10 cellular contexts compared by ENCODE assay signal in genomic region chr6:44122821-44123220, GRCh38. TPM values are rescaled to one million over a fixed set of nuclear protein-coding genes. Genes with fewer than 3 reads are reported as not detected.
DNase-seq lines count a peak whose midpoint lies in the region; ATAC-seq, FAIRE-seq and TF ChIP-seq lines count a peak whose summit lies in the region.
"Had no signal": no experiment of that assay in that cellular context is flagged by ENCODE, and none has a peak within 500 bp of the region (broad histone marks: within the 10 kb centered on the region; RNA-seq: fewer than 3 reads in every experiment).

No MANE protein-coding gene starts in this region.

- ATAC-seq in SK-N-SH treated with all-trans-retinoic acid at 6 μM for 48 hours, result no peak
- ATAC-seq in T-cell (replicated peaks in 1 of 4), result no peak
- no peak for ATAC-seq in GM18517 (IDR thresholded peaks at IDR 0.05; ENCODE audit: unreplicated experiment)

- H3K27ac ChIP-seq in SK-N-SH (ENCODE audit: low read depth in 2 of 2, low read length in 1 of 2) (peak overlapping the region in 1 of 2 experiments; percentile 21; a peak in 1 of 4 replicates), small intestine (ENCODE audit: low read depth in 1 of 2, low read length in 1 of 2) (no peak overlapping the region)

- TF ChIP-seq EP300 in SK-N-SH (IDR thresholded peaks at IDR 0.05; ENCODE audit: borderline replicate concordance in 1 of 2, low read depth in 1 of 2, low read length in 1 of 2), result no peak

- peaks cover 13% of the 10 kb centered on the region for H3F3A ChIP-seq in SK-N-SH (replicated peaks; ENCODE audit: insufficient read depth)

- peak overlapping the region; percentile 73 to 80 for H3K27ac Mint-ChIP-seq in T-cell

- H3K27me3 Mint-ChIP-seq in T-cell, result no peaks in the 10 kb centered on the region

- H3K4me2 ChIP-seq in SK-N-SH, result peak overlapping the region; percentile 93; the same call in 1 of the 2 replicates

- H3K9me3 ChIP-seq in SK-N-SH (no peaks in the 10 kb centered on the region), small intestine (ENCODE audit: control insufficient read depth, low read depth) (no peaks in the 10 kb centered on the region)

- no peak for DNase-seq in SK-N-SH
- peak in 1 of 34 experiments; percentile 14 for DNase-seq in T-cell
- DNase-seq in fibroblast of mammary gland (ENCODE audit: low read depth), result peak; percentile 44
- peak; percentile 20 for DNase-seq in small intestine
- no peak for DNase-seq in amygdala (lab: John Stamatoyannopoulos, UW)
- no peak for DNase-seq in NK-92 (lab: John Stamatoyannopoulos, UW; ENCODE audit: unreplicated experiment)
- DNase-seq: NCI-H1105 treated with DMSO at 0.1 percent for 48 hours had no signal

- no peak for TF ChIP-seq RAD21 in SK-N-SH (IDR thresholded peaks at IDR 0.05; ENCODE audit: low read length)

- peaks cover 2% of the 10 kb centered on the region for H3K36me3 Mint-ChIP-seq in T-cell

- POLR2A ChIA-PET in SK-N-SH (lab: Yijun Ruan, JAX), result no interaction called here
- POLR2A ChIA-PET in T-cell (lab: Charles Lee), result interaction anchor here (0.9 to 1.1 kb wide), 2 partner anchors 9 to 28 kb away, joined by 4 read pairs; no protein-coding TSS in a partner anchor

- peaks cover 96% of the 10 kb centered on the region for H3K79me2 ChIP-seq in SK-N-SH (ENCODE audit: insufficient read depth)

- FAIRE-seq in small intestine (lab: Jason Lieb, UNC), result no peak
- FAIRE-seq: A204.1 had no signal

- H2AFZ ChIP-seq in SK-N-SH (ENCODE audit: low read depth), result no peak overlapping the region

- peaks cover 22 to 44% of the 10 kb centered on the region in 2 experiments; a peak in 3 of 4 replicates for H3K4me1 ChIP-seq in SK-N-SH (ENCODE audit: control insufficient read depth in 1 of 2, insufficient read depth in 2 of 2, low read depth in 1 of 2, low read length in 1 of 2)
- peaks cover 9 to 17% of the 10 kb centered on the region in 2 donors for H3K4me1 ChIP-seq in small intestine (ENCODE audit: control insufficient read depth in 2 of 2, insufficient read depth in 1 of 2, low read depth in 1 of 2, low read length in 1 of 2)

- H3K4me3 Mint-ChIP-seq in T-cell, result peak overlapping the region; percentile 18 to 97 (median 45)

- TF ChIP-seq CTCF in SK-N-SH (IDR thresholded peaks at IDR 0.05), result no peak
- no peak for TF ChIP-seq CTCF in fibroblast of mammary gland (conservative IDR thresholded peaks at IDR 0.05; ENCODE audit: control insufficient read depth, insufficient read depth, low read depth, low read length)

- peaks cover 78 to 80% (median 79%) of the 10 kb centered on the region in 3 donors for H3K4me1 Mint-ChIP-seq in T-cell

- no peaks in the 10 kb centered on the region for H3K9me3 Mint-ChIP-seq in T-cell

- WGBS in SK-N-SH (ENCODE audit: low lambda C conversion rate), result 100% methylated on average over 1 of the region's 1 CpG
- WGBS in small intestine, 3 donors, result 9 to 18% (median 11%) methylated on average over 1 of the region's 1 CpG

- H4K20me1 ChIP-seq in SK-N-SH (ENCODE audit: insufficient read depth), result peaks cover 71% of the 10 kb centered on the region

- H3K36me3 ChIP-seq in SK-N-SH (replicated peaks in 1 of 2; ENCODE audit: control insufficient read depth in 1 of 2, insufficient read depth in 2 of 2, low read length in 1 of 2), result peaks cover 6% of the 10 kb centered on the region in 2 experiments
- H3K36me3 ChIP-seq in small intestine (ENCODE audit: control insufficient read depth in 2 of 2, insufficient read depth in 2 of 2, low read length in 2 of 2), result no peaks in the 10 kb centered on the region

- H3K27me3 ChIP-seq in SK-N-SH (ENCODE audit: insufficient read depth) (no peaks in the 10 kb centered on the region), small intestine (ENCODE audit: control insufficient read depth in 2 of 2, insufficient read depth in 2 of 2, low read length in 2 of 2) (no peaks in the 10 kb centered on the region)

- H3K9me2 ChIP-seq in SK-N-SH, result no peaks in the 10 kb centered on the region

- H3K9ac ChIP-seq in SK-N-SH, result no peak overlapping the region

- CTCF ChIA-PET in SK-N-SH (lab: Yijun Ruan, JAX), result interaction anchor here (0.8 to 1.9 kb wide), 5 partner anchors 9 to 112 kb away, joined by 4 to 8 read pairs (median 5); no protein-coding TSS in a partner anchor
- CTCF ChIA-PET in T-cell (lab: Charles Lee), result no interaction called here

- H3K4me3 ChIP-seq in SK-N-SH (ENCODE audit: low read depth in 2 of 2, low read length in 1 of 2) (no peak overlapping the region; a peak in 1 of 4 replicates), fibroblast of mammary gland (ENCODE audit: control insufficient read depth, low read depth, low read length) (no peak overlapping the region), small intestine (ENCODE audit: low read depth in 1 of 2, low read length in 2 of 2) (no peak overlapping the region)

TF ChIP-seq in SK-N-SH, 30 proteins besides CTCF, POLR2A, EP300 and RAD21 (continues in another document):
- TF ChIP-seq USF1 (IDR thresholded peaks at IDR 0.05; ENCODE audit: borderline replicate concordance, low read depth), result no peak
- TF ChIP-seq MAX (IDR thresholded peaks at IDR 0.05; ENCODE audit: low read depth), result no peak
- TF ChIP-seq YY1 (IDR thresholded peaks at IDR 0.05; ENCODE audit: low read depth), result no peak
- no peak for TF ChIP-seq FOXM1 (IDR thresholded peaks at IDR 0.05; ENCODE audit: low read depth)
- TF ChIP-seq JUND (IDR thresholded peaks at IDR 0.05), result no peak
- no peak for TF ChIP-seq USF2 (IDR thresholded peaks at IDR 0.05; ENCODE audit: borderline replicate concordance, low read depth, low read length)
- no peak for TF ChIP-seq RXRA (IDR thresholded peaks at IDR 0.05; ENCODE audit: borderline replicate concordance, low read depth)
- no peak for TF ChIP-seq GATA2 (CRISPR knock-in tag; IDR thresholded peaks at IDR 0.05)
- TF ChIP-seq TCF12 (IDR thresholded peaks at IDR 0.05), result no peak

TF ChIP-seq in SK-N-SH treated with all-trans-retinoic acid at 6 μM for 48 hours, 23 proteins besides CTCF, POLR2A, EP300 and RAD21:
- TF ChIP-seq ISL1 (CRISPR knock-in tag; IDR thresholded peaks at IDR 0.05) (no peak), RARB (CRISPR knock-in tag; IDR thresholded peaks at IDR 0.05) (no peak), CREB5 (CRISPR knock-in tag; IDR thresholded peaks at IDR 0.05; ENCODE audit: low read depth) (no peak), ZNF70 (CRISPR knock-in tag; IDR thresholded peaks at IDR 0.05) (no peak), ZFP3 (CRISPR knock-in tag; IDR thresholded peaks at IDR 0.05) (no peak)

RNA-seq across cellular contexts. Expression of gene MRPL14, which starts 4.4 kb away (rescaled TPM):
- polyA plus RNA-seq in SK-N-SH (2012; rRNA removed) (92.4 and 97.0 TPM in 2 replicates), small intestine (100 to 1,000 TPM in 2 of 3 donors, 10 to 100 TPM in 1; 87.1 to 116 (median 105) TPM)
- polyA plus RNA-seq in SK-N-SH (2012; cell fraction: cytosol; rRNA removed), result 72.1 and 86.3 TPM in 2 replicates
- 39.4 and 45.0 TPM in 2 replicates for polyA plus RNA-seq in SK-N-SH (2012; cell fraction: nucleus; rRNA removed)
- 10 to 100 TPM; 12.0 to 24.2 (median 22.3) TPM for total RNA-seq in T-cell

RNA-seq across cellular contexts. Expression of gene TMEM63B, which starts 4.5 kb away (rescaled TPM):
- polyA plus RNA-seq in SK-N-SH (2012; rRNA removed), result 52.7 and 63.2 TPM in 2 replicates
- polyA plus RNA-seq in SK-N-SH (2012; cell fraction: cytosol; rRNA removed), result 26.9 and 37.6 TPM in 2 replicates
- polyA plus RNA-seq in SK-N-SH (2012; cell fraction: nucleus; rRNA removed), result 97.6 and 129 TPM in 2 replicates
- 10 to 100 TPM; 16.6 to 21.1 (median 19.3) TPM for total RNA-seq in T-cell
- polyA plus RNA-seq in small intestine, result 10 to 100 TPM; 13.2 to 31.8 (median 19.5) TPM

RNA-seq across cellular contexts. Expression of gene CAPN11, which starts 35.8 kb away (rescaled TPM):
- polyA plus RNA-seq in SK-N-SH (2012; rRNA removed) (not detected in 2 replicates), small intestine (under 1 TPM in 1 of 3 donors, not detected in 2; 0.18 TPM)
- 0.01 TPM in 1 of 2 replicates, not detected in the other for polyA plus RNA-seq in SK-N-SH (2012; cell fraction: cytosol; rRNA removed)
- polyA plus RNA-seq in SK-N-SH (2012; cell fraction: nucleus; rRNA removed), result 0.04 TPM in 1 of 2 replicates, not detected in the other
- under 1 TPM in 1 of 5 donors, not detected in 4; 0.79 TPM for total RNA-seq in T-cell

Comparison
In these comparisons a context has a peak if more than half of its experiments do, and no peak if none do; other contexts are left out.
1. DNase-seq: peak in fibroblast of mammary gland (single experiment) and small intestine (single experiment); none in SK-N-SH (single experiment), amygdala (0 of 56) and NK-92 (single experiment).